ENCODE assay signal across 8 cellular contexts in the genomic region with DNA sequence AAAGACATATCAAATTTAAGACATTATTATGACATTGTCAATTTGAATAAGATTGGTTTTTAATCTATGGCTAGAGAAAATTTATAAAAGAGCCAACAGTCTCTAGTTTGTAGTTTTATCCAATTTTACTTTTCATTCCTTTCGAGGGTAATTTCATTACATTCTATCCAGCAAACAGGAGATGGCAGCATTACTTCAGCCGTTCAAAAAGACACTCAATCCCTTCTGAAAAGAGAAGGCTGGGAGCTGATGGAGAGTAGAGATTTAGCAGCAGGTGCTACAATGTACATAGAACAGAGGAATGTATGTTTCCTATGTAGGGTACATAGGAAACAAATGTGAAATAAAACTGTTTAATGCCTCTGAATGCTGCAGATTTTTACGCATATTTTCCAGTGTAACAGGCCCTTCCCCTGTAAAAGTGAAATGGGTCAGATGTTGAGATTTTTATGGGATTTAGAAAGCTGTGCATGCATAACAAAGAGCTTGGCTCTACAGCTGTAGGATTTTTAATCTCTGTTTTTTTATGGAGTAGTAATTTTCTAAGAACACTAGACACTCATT. TPM values are rescaled to one million over a fixed set of nuclear protein-coding genes. Genes with fewer than 3 reads are reported as not detected.
DNase-seq lines count a peak whose midpoint lies in the region; ATAC-seq, FAIRE-seq and TF ChIP-seq lines count a peak whose summit lies in the region.

No MANE protein-coding gene starts in this region.

- H3K4me2 ChIP-seq in osteoblast (ENCODE audit: insufficient read depth, low read length) = no peak overlapping the region

- H3K9me3 ChIP-seq in osteoblast (ENCODE audit: low read depth, low read length) = no peaks in the 10 kb centered on the region

- H3K36me3 ChIP-seq in bronchial epithelial cell (ENCODE audit: control insufficient read depth, insufficient read depth, low read length) (no peaks in the 10 kb centered on the region), osteoblast (ENCODE audit: insufficient read depth, low read length) (no peaks in the 10 kb centered on the region)

- peak; percentile 36 for FAIRE-seq in bronchial epithelial cell (lab: Jason Lieb, UNC)

- H2AFZ ChIP-seq in osteoblast (ENCODE audit: low read length) = no peak overlapping the region

- no peaks in the 10 kb centered on the region for H3K4me1 Mint-ChIP-seq in stimulated activated memory B cell treated with anti-CD40 and anti-IgM and Interleukin-4, amounts not matched to agents 10 μg/mL and 1 μg/mL and 100 μg/mL, for 72 hours

- peak; percentile 50 for DNase-seq in SIG-M5 treated with dmso at 0.1 percent for 504 hours (lab: John Stamatoyannopoulos, UW; ENCODE audit: unreplicated experiment)
- no peak for DNase-seq in SIG-M5 (lab: John Stamatoyannopoulos, UW)
- peak; percentile 75 for DNase-seq in NCI-H2171 treated with DMSO at 0.1 percent for 48 hours (lab: John Stamatoyannopoulos, UW)
- peak; percentile 41 for DNase-seq in bronchial epithelial cell (ENCODE audit: low read depth)
- DNase-seq in osteoblast (ENCODE audit: insufficient read length, low spot score, missing footprints) = no peak
- DNase-seq in activated CD4-positive, alpha-beta T cell treated with anti-CD3 and anti-CD28 coated beads for 4 hours = no peak
- DNase-seq in activated CD4-positive, alpha-beta T cell treated with anti-CD3 and anti-CD28 coated beads for 1 hour = no peak

- no peaks in the 10 kb centered on the region for H3K79me2 ChIP-seq in osteoblast (ENCODE audit: insufficient read depth, low read length)

- H3K27ac ChIP-seq in osteoblast (ENCODE audit: low read depth, low read length) = no peak overlapping the region

- no peak overlapping the region for H3K27ac Mint-ChIP-seq in stimulated activated memory B cell treated with anti-CD40 and anti-IgM and Interleukin-4, amounts not matched to agents 10 μg/mL and 1 μg/mL and 100 μg/mL, for 72 hours

- no peaks in the 10 kb centered on the region for H3K27me3 Mint-ChIP-seq in stimulated activated memory B cell treated with anti-CD40 and anti-IgM and Interleukin-4, amounts not matched to agents 10 μg/mL and 1 μg/mL and 100 μg/mL, for 72 hours

- ATAC-seq in stimulated activated memory B cell treated with anti-CD40 and anti-IgM and Interleukin-4, amounts not matched to agents 10 μg/mL and 1 μg/mL and 100 μg/mL, for 72 hours = no peak

- no peaks in the 10 kb centered on the region for H3K4me1 ChIP-seq in osteoblast (ENCODE audit: insufficient read depth, low read length)

- no peaks in the 10 kb centered on the region for H3K9me3 Mint-ChIP-seq in stimulated activated memory B cell treated with anti-CD40 and anti-IgM and Interleukin-4, amounts not matched to agents 10 μg/mL and 1 μg/mL and 100 μg/mL, for 72 hours

- no peaks in the 10 kb centered on the region for H3K36me3 Mint-ChIP-seq in stimulated activated memory B cell treated with anti-CD40 and anti-IgM and Interleukin-4, amounts not matched to agents 10 μg/mL and 1 μg/mL and 100 μg/mL, for 72 hours

- H3K27me3 ChIP-seq in bronchial epithelial cell (ENCODE audit: control insufficient read depth, insufficient read depth, low read length) = no peaks in the 10 kb centered on the region
- H3K27me3 ChIP-seq in osteoblast (ENCODE audit: insufficient read depth, low read length) = no peaks in the 10 kb centered on the region

- TF ChIP-seq CTCF in bronchial epithelial cell (IDR thresholded peaks at IDR 0.05; ENCODE audit: insufficient read depth, low read length, severe bottlenecking) (peak; percentile 44), osteoblast (IDR thresholded peaks at IDR 0.05; ENCODE audit: extremely low read depth, low read depth, low read length) (peak; percentile 62)

- H4K20me1 ChIP-seq in osteoblast (ENCODE audit: insufficient read depth, low read length) = no peaks in the 10 kb centered on the region

- H3K4me3 Mint-ChIP-seq in stimulated activated memory B cell treated with anti-CD40 and anti-IgM and Interleukin-4, amounts not matched to agents 10 μg/mL and 1 μg/mL and 100 μg/mL, for 72 hours = no peak overlapping the region

- H3K4me3 ChIP-seq in bronchial epithelial cell (ENCODE audit: low read depth, low read length) = no peak overlapping the region
- H3K4me3 ChIP-seq in osteoblast (ENCODE audit: insufficient read depth, low read length) = no peak overlapping the region

RNA-seq across cellular contexts. Expression of a gene that starts 15.9 kb away (rescaled TPM):
- 1,978 and 2,569 TPM in 2 replicates for total RNA-seq in bronchial epithelial cell
- 961 and 1,137 TPM in 2 replicates for total RNA-seq in osteoblast

RNA-seq across cellular contexts. Expression of a gene that starts 31.9 kb away (rescaled TPM):
- 17.1 and 21.1 TPM in 2 replicates for total RNA-seq in bronchial epithelial cell
- total RNA-seq in osteoblast = 6.9 and 8.3 TPM in 2 replicates

Comparison
In these comparisons a context has a peak if more than half of its experiments do, and no peak if none do; other contexts are left out.
1. DNase-seq: peak in SIG-M5 treated with dmso at 0.1 percent for 504 hours (single experiment), NCI-H2171 treated with DMSO at 0.1 percent for 48 hours (single experiment) and bronchial epithelial cell (single experiment); none in SIG-M5 (single experiment), osteoblast (single experiment), activated CD4-positive, alpha-beta T cell treated with anti-CD3 and anti-CD28 coated beads for 4 hours (0 of 2) and activated CD4-positive, alpha-beta T cell treated with anti-CD3 and anti-CD28 coated beads for 1 hour (single experiment).